Comparison of ENCODE assay signal across 22 cellular contexts in genomic region chr5:74420220-74420619, GRCh38.
"Had no signal": no experiment of that assay in that cellular context is flagged by ENCODE, and none has a peak within 500 bp of the region (broad histone marks: within the 10 kb centered on the region; RNA-seq: fewer than 3 reads in every experiment).

No MANE protein-coding gene starts in this region.

- H3K4me3 ChIP-seq: esophagus squamous epithelium, gastroesophageal sphincter, lung, right atrium auricular region, testis, tibial nerve had no signal

- ATAC-seq: effector memory CD8-positive, alpha-beta T cell; gastroesophageal sphincter; left cardiac atrium; left ventricle myocardium superior; naive thymus-derived CD4-positive, alpha-beta T cell; stimulated activated memory B cell treated with anti-CD40 and anti-IgM and Interleukin-4, amounts not matched to agents 10 μg/mL and 1 μg/mL and 100 μg/mL, for 72 hours had no signal

- H3K4me3 Mint-ChIP-seq: central memory CD8-positive, alpha-beta T cell; effector memory CD8-positive, alpha-beta T cell; immature natural killer cell; naive thymus-derived CD4-positive, alpha-beta T cell; stimulated activated memory B cell treated with anti-CD40 and anti-IgM and Interleukin-4, amounts not matched to agents 10 μg/mL and 1 μg/mL and 100 μg/mL, for 72 hours; stimulated activated naive CD8-positive, alpha-beta T cell treated with anti-CD3 and anti-CD28 coated beads, Interleukin-15, Interleukin-2, amounts not matched to agents 100 ng/mL and 50 ng/mL, for 24 hours had no signal

- FAIRE-seq: kidney had no signal

- H3K4me1 ChIP-seq: gastroesophageal sphincter, right atrium auricular region, testis, tibial nerve had no signal

- H3K27me3 ChIP-seq: esophagus squamous epithelium, gastroesophageal sphincter, neutrophil, right atrium auricular region, testis, tibial nerve had no signal

- DNase-seq: cortex of kidney; effector memory CD8-positive, alpha-beta T cell; esophagus squamous epithelium; foreskin fibroblast; glutamatergic neuron; immature natural killer cell; kidney; left cardiac atrium; left ventricle myocardium superior; mesendoderm; naive thymus-derived CD4-positive, alpha-beta T cell; posterior cingulate gyrus; stimulated activated CD4-positive, alpha-beta T cell treated with anti-CD3 and anti-CD28 coated beads, Interleukin-4, amount 100 ng/mL, for 1 hour; testis had no signal

- H3K27ac ChIP-seq: esophagus squamous epithelium, gastroesophageal sphincter, neutrophil, right atrium auricular region, testis, tibial nerve had no signal

- H3K4me1 Mint-ChIP-seq: central memory CD8-positive, alpha-beta T cell; immature natural killer cell had no signal

- H3K9me3 Mint-ChIP-seq: central memory CD8-positive, alpha-beta T cell; immature natural killer cell; naive thymus-derived CD4-positive, alpha-beta T cell; stimulated activated naive CD8-positive, alpha-beta T cell treated with anti-CD3 and anti-CD28 coated beads, Interleukin-15, Interleukin-2, amounts not matched to agents 100 ng/mL and 50 ng/mL, for 24 hours had no signal

- H3K9me3 ChIP-seq: esophagus squamous epithelium, gastroesophageal sphincter, neutrophil, right atrium auricular region, testis, tibial nerve had no signal

- H3K27ac Mint-ChIP-seq: effector memory CD8-positive, alpha-beta T cell; immature natural killer cell; naive thymus-derived CD4-positive, alpha-beta T cell; stimulated activated memory B cell treated with anti-CD40 and anti-IgM and Interleukin-4, amounts not matched to agents 10 μg/mL and 1 μg/mL and 100 μg/mL, for 72 hours; stimulated activated naive CD8-positive, alpha-beta T cell treated with anti-CD3 and anti-CD28 coated beads, Interleukin-15, Interleukin-2, amounts not matched to agents 100 ng/mL and 50 ng/mL, for 24 hours had no signal

- H3K36me3 ChIP-seq: esophagus squamous epithelium, gastroesophageal sphincter, neutrophil, right atrium auricular region, tibial nerve had no signal

- H3K36me3 Mint-ChIP-seq: naive thymus-derived CD4-positive, alpha-beta T cell had no signal
